In genomic region chr12:85468356-85469157, GRCh38 we compare ENCODE assay signal across 8 cellular contexts.
DNase-seq lines count a peak whose midpoint lies in the region; ATAC-seq and TF ChIP-seq lines count a peak whose summit lies in the region.

No MANE protein-coding gene starts in this region.

- no peaks in the 10 kb centered on the region for H3F3A ChIP-seq in PC-3 (ENCODE audit: low read length, unreplicated experiment)

- no peaks in the 10 kb centered on the region for H3K79me2 ChIP-seq in PC-3 (ENCODE audit: low read length)

- TF ChIP-seq CTCF in PC-3 (conservative IDR thresholded peaks at IDR 0.05; ENCODE audit: low read depth, low read length) (peak; percentile 87), brain (conservative IDR thresholded peaks at IDR 0.05) (peak; percentile 90 to 92)

- peak overlapping the region; percentile 76 for H3K4me2 ChIP-seq in PC-3 (ENCODE audit: low read length)

- H3K27me3 ChIP-seq in PC-3 (ENCODE audit: low read length) = no peaks in the 10 kb centered on the region
- no peaks in the 10 kb centered on the region for H3K27me3 ChIP-seq in iPS-18a (ENCODE audit: control insufficient read depth, insufficient read depth, low read length)

- peak overlapping the region; percentile 50; the same call in 1 of the 2 replicates for H3K4me3 ChIP-seq in GM08714 (ENCODE audit: low read length)
- peak overlapping the region; percentile 57 for H3K4me3 ChIP-seq in PC-3 (ENCODE audit: low read length)
- peak overlapping the region; percentile 40 for H3K4me3 ChIP-seq in iPS-18a (ENCODE audit: low read length)
- H3K4me3 ChIP-seq in skeletal muscle cell (ENCODE audit: low read depth, low read length) = peak overlapping the region; percentile 30

- H3K9me2 ChIP-seq in PC-3 (replicated peaks; ENCODE audit: low read length) = no peaks in the 10 kb centered on the region

- CTCF ChIA-PET in PC-3 (lab: Charles Lee) = interaction anchor here (0.5 to 1.4 kb wide), 6 partner anchors 159 to 483 kb away, joined by 3 to 16 read pairs (median 4); no protein-coding TSS in a partner anchor

- intact Hi-C loops in PC-3 (cut with micrococcal nuclease) = loop anchor here (1.0 to 5.0 kb wide), 5 partner anchors 106 to 452 kb away; no protein-coding TSS in a partner anchor

- no peaks in the 10 kb centered on the region for H3K36me3 ChIP-seq in PC-3 (ENCODE audit: low read depth, low read length)
- H3K36me3 ChIP-seq in iPS-18a (ENCODE audit: control insufficient read depth, low read depth, low read length) = no peaks in the 10 kb centered on the region

- H3K27me3 Mint-ChIP-seq in brain = peaks cover 7% of the 10 kb centered on the region

- DNase-seq in HPDE6-E6E7 (ENCODE audit: extremely low spot score) = peak; percentile 27
- DNase-seq in PC-3 = peak; percentile 93
- no peak for DNase-seq in skeletal muscle cell (ENCODE audit: low read depth)
- DNase-seq in NCI-H1930 (lab: John Stamatoyannopoulos, UW) = no peak

- H2AFZ ChIP-seq in PC-3 (ENCODE audit: low read length) = peak overlapping the region; percentile 49

- peaks cover 12% of the 10 kb centered on the region for H3K4me1 Mint-ChIP-seq in brain

- H3K9me3 ChIP-seq in PC-3 (ENCODE audit: low read length) (no peaks in the 10 kb centered on the region), iPS-18a (ENCODE audit: control insufficient read depth, low read depth, low read length) (no peaks in the 10 kb centered on the region)

- peak overlapping the region; percentile 73 for H3K27ac ChIP-seq in PC-3 (ENCODE audit: low read length)
- H3K27ac ChIP-seq in iPS-18a (ENCODE audit: low read length) = no peak overlapping the region

- peak overlapping the region in 3 of 5 experiments; percentile 6 to 80 (median 49) for H3K27ac Mint-ChIP-seq in brain

- H3K4me3 Mint-ChIP-seq in brain = peak overlapping the region; percentile 73 to 88 (median 78)

- ATAC-seq in GM21515 (IDR thresholded peaks at IDR 0.05; ENCODE audit: unreplicated experiment) = peak; percentile 93
- peak; percentile 53 for ATAC-seq in PC-3

- H4K20me1 ChIP-seq in PC-3 (ENCODE audit: low read length) = no peaks in the 10 kb centered on the region

- peaks cover 0 to 10% (median 0%) of the 10 kb centered on the region in 5 experiments for H3K9me3 Mint-ChIP-seq in brain

- H3K9ac ChIP-seq in PC-3 (ENCODE audit: low read length) (peak overlapping the region; percentile 30; the same call in 1 of the 2 replicates), iPS-18a (ENCODE audit: low read length) (no peak overlapping the region)

- H3K4me1 ChIP-seq in PC-3 (ENCODE audit: insufficient read depth, low read length) (peaks cover 54% of the 10 kb centered on the region), iPS-18a (ENCODE audit: control insufficient read depth, low read depth, low read length) (peaks cover 11% of the 10 kb centered on the region)

- no TSS peak for BruUV-seq in PC-3 (replicated peaks; lab: Mats Ljungman, UMichigan)

- H3K36me3 Mint-ChIP-seq in brain = no peaks in the 10 kb centered on the region

- POLR2A ChIA-PET in PC-3 (lab: Charles Lee; ENCODE audit: unreplicated experiment) = interaction anchor here (0.7 kb wide), 1 partner anchor 9 kb away, joined by 3 read pairs; no protein-coding TSS in a partner anchor

Comparison
In these comparisons a context has a peak if more than half of its experiments do, and no peak if none do; other contexts are left out.
1. DNase-seq: peak in HPDE6-E6E7 (single experiment) and PC-3 (single experiment); none in skeletal muscle cell (single experiment) and NCI-H1930 (0 of 2).
2. Peak in every context shown above with its lines, with median percentiles within 50 percentile points of each other: H3K4me3 ChIP-seq.